Comparison of ENCODE assay signal across 1 cellular context in the genomic region with DNA sequence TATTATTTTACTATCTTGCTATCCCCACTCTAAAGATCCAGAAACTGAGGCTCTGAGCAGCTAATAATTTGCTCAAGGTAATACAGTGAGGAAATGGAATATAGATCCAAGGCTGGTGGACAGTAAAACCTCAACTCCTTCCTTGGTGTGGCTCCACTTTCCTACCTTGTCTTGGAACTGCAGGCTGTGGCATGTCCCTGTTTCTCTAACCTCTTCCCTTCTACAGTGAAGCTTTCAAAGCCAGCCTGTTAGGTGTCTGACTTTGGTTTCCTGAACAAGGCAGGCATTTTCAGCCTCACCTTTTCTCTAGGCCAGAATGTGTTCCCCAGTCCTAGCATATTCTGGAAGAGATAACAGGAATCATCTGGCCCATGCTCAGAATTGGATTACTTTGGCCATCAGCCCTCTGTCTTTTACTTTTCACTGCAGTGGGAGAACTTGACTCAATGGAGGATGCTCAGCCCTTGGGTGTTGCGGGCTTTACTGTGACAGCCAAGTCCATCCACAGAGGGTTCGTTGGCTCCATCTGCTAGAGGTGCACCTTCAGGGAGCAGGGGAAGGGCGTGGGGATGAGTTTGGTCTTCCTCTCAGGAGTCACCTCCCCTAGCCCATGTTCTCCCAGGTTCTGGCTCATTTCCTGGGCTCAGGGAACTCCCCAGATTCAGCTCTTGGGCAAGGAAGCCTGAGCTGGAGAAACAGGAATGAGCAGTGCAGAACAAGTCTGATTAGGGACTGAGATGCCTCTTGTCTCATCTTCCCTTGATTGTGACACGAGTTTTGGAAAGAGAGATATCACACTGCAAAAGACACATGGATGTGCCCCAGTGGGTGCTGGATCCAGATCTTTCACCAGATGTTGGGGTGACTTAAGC.
TF ChIP-seq lines count a peak whose summit lies in the region.

No MANE protein-coding gene starts in this region.

TF ChIP-seq in A549, 52 proteins besides CTCF, POLR2A, EP300 and RAD21 (continued from another document):
- TF ChIP-seq, protein P1, sequence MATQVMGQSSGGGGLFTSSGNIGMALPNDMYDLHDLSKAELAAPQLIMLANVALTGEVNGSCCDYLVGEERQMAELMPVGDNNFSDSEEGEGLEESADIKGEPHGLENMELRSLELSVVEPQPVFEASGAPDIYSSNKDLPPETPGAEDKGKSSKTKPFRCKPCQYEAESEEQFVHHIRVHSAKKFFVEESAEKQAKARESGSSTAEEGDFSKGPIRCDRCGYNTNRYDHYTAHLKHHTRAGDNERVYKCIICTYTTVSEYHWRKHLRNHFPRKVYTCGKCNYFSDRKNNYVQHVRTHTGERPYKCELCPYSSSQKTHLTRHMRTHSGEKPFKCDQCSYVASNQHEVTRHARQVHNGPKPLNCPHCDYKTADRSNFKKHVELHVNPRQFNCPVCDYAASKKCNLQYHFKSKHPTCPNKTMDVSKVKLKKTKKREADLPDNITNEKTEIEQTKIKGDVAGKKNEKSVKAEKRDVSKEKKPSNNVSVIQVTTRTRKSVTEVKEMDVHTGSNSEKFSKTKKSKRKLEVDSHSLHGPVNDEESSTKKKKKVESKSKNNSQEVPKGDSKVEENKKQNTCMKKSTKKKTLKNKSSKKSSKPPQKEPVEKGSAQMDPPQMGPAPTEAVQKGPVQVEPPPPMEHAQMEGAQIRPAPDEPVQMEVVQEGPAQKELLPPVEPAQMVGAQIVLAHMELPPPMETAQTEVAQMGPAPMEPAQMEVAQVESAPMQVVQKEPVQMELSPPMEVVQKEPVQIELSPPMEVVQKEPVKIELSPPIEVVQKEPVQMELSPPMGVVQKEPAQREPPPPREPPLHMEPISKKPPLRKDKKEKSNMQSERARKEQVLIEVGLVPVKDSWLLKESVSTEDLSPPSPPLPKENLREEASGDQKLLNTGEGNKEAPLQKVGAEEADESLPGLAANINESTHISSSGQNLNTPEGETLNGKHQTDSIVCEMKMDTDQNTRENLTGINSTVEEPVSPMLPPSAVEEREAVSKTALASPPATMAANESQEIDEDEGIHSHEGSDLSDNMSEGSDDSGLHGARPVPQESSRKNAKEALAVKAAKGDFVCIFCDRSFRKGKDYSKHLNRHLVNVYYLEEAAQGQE (IDR thresholded peaks at IDR 0.05): no peak
- TF ChIP-seq EHF (CRISPR knock-in tag; IDR thresholded peaks at IDR 0.05) (no peak), HDAC2 (IDR thresholded peaks at IDR 0.05) (no peak), NR3C1 (IDR thresholded peaks at IDR 0.05) (no peak)
- TF ChIP-seq, protein P2, sequence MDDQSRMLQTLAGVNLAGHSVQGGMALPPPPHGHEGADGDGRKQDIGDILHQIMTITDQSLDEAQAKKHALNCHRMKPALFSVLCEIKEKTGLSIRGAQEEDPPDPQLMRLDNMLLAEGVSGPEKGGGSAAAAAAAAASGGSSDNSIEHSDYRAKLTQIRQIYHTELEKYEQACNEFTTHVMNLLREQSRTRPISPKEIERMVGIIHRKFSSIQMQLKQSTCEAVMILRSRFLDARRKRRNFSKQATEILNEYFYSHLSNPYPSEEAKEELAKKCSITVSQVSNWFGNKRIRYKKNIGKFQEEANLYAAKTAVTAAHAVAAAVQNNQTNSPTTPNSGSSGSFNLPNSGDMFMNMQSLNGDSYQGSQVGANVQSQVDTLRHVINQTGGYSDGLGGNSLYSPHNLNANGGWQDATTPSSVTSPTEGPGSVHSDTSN (IDR thresholded peaks at IDR 0.05): no peak
TF ChIP-seq in A549: peak in this region for 0.
